Comparison of ENCODE assay signal across 19 cellular contexts in genomic region chr16:47229053-47229640, GRCh38.
"Had no signal": no experiment of that assay in that cellular context is flagged by ENCODE, and none has a peak within 500 bp of the region (broad histone marks: within the 10 kb centered on the region; RNA-seq: fewer than 3 reads in every experiment).

No MANE protein-coding gene starts in this region.

- H3K27ac ChIP-seq: ascending aorta, esophagus squamous epithelium, neutrophil, pancreas, sigmoid colon, upper lobe of right lung had no signal

- ATAC-seq: activated T-cell treated with anti-CD3 and anti-CD28 coated beads, Interleukin-2, amount 50 U/mL, for 4 hours; naive thymus-derived CD8-positive, alpha-beta T cell; pancreas; upper lobe of right lung had no signal

- H3K27me3 ChIP-seq: ascending aorta, esophagus squamous epithelium, neutrophil, pancreas, sigmoid colon, upper lobe of right lung had no signal

- H3K9me3 Mint-ChIP-seq: activated B cell treated with CpG ODN at 0.5 μM for 24 hours; activated CD4-positive, alpha-beta memory T cell treated with anti-CD3 and anti-CD28 coated beads, Interleukin-2, amount 10 ng/mL, durations not matched to agents 7 days and 5 days; activated naive CD4-positive, alpha-beta T cell treated with anti-CD3 and anti-CD28 coated beads, Interleukin-2, amount 50 U/mL, for 24 hours; immature natural killer cell had no signal

- H3K9me3 ChIP-seq: ascending aorta, esophagus squamous epithelium, neutrophil, pancreas, sigmoid colon, upper lobe of right lung had no signal

- H3K27me3 Mint-ChIP-seq: activated B cell treated with CpG ODN at 0.5 μM for 24 hours; activated CD4-positive, alpha-beta memory T cell treated with anti-CD3 and anti-CD28 coated beads, Interleukin-2, amount 10 ng/mL, durations not matched to agents 7 days and 5 days; activated naive CD4-positive, alpha-beta T cell treated with anti-CD3 and anti-CD28 coated beads, Interleukin-2, amount 50 U/mL, for 24 hours; naive thymus-derived CD8-positive, alpha-beta T cell had no signal

- DNase-seq: activated B cell treated with CpG ODN at 0.5 μM for 24 hours; activated CD4-positive, alpha-beta memory T cell treated with anti-CD3 and anti-CD28 coated beads, Interleukin-2, amount 10 ng/mL, durations not matched to agents 7 days and 5 days; activated CD4-positive, alpha-beta T cell treated with anti-CD3 and anti-CD28 coated beads for 4 hours; activated gamma-delta T cell; activated T-cell treated with anti-CD3 and anti-CD28 coated beads, Interleukin-2, amount 50 U/mL, for 4 hours; cerebellar nuclear complex; cortex of kidney; effector CD8-positive, alpha-beta T cell; esophagus squamous epithelium; immature natural killer cell; kidney glomerular epithelial cell; naive thymus-derived CD8-positive, alpha-beta T cell; pancreas; sigmoid colon; stimulated activated naive CD4-positive, alpha-beta T cell; upper lobe of right lung had no signal

- H3K36me3 ChIP-seq: pancreas had no signal

- H3K4me1 ChIP-seq: ascending aorta, esophagus squamous epithelium, pancreas, sigmoid colon, upper lobe of right lung had no signal

- H3K27ac Mint-ChIP-seq: activated B cell treated with CpG ODN at 0.5 μM for 24 hours; activated CD4-positive, alpha-beta memory T cell treated with anti-CD3 and anti-CD28 coated beads, Interleukin-2, amount 10 ng/mL, durations not matched to agents 7 days and 5 days; activated naive CD4-positive, alpha-beta T cell treated with anti-CD3 and anti-CD28 coated beads, Interleukin-2, amount 50 U/mL, for 24 hours; immature natural killer cell had no signal

- H3K4me1 Mint-ChIP-seq: activated B cell treated with CpG ODN at 0.5 μM for 24 hours; activated naive CD4-positive, alpha-beta T cell treated with anti-CD3 and anti-CD28 coated beads, Interleukin-2, amount 50 U/mL, for 24 hours had no signal

- H3K4me3 Mint-ChIP-seq: activated B cell treated with CpG ODN at 0.5 μM for 24 hours; activated CD4-positive, alpha-beta memory T cell treated with anti-CD3 and anti-CD28 coated beads, Interleukin-2, amount 10 ng/mL, durations not matched to agents 7 days and 5 days; activated naive CD4-positive, alpha-beta T cell treated with anti-CD3 and anti-CD28 coated beads, Interleukin-2, amount 50 U/mL, for 24 hours; activated T-cell treated with anti-CD3 and anti-CD28 coated beads, Interleukin-2, amount 50 U/mL, for 4 hours; immature natural killer cell had no signal

- H3K4me3 ChIP-seq: ascending aorta, esophagus squamous epithelium, pancreas, sigmoid colon, upper lobe of right lung had no signal
